8 cellular contexts compared by ENCODE assay signal in the genomic region with DNA sequence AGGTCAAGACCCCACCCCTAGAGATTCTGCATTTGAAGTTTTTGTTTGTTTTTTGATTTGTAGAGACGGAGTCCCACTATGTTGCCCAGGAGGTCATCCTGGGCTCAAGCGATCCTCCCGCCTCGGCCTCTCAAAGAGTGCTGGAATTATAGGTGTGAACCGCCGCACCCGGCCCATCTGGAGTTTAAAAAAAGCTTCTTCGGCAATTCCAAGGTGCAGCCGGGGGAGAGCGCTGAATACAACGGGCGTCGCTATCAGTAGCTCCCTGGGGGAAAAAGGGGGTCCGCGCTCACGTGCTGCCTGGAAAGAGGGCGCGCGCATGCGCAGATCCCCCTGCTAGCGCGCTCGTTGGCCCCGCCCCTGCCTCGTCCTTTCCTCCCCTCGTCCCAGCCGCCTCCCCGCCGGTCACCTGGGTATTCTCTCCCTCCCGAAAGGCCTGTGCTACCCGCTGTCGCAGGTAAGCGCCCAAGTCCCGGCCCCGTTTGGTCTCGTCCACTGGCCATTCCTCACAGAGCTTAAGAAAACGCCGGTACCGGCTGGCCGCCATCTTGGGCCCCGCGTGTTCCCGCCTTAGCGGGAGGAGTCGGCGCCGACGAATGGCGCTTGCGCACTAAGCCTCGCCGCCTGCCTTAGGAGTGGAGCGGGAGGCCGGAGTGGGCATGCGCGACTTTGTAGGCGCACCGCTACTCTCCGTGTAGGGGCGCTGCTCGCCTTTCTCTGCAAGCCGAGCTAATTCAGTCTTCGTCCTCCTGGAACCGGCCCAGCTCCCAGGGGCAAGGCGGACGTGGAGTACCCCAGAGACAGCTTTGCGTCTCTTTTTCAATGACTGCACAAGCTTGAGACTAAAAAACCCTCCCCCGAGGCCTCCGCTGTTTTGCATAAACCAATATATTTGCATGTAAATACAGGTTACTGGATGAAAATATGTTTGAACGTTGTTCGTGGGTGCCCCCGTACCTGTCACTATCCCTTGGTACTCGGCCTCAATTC. TPM values are rescaled to one million over a fixed set of nuclear protein-coding genes. Genes with fewer than 3 reads are reported as not detected.
DNase-seq lines count a peak whose midpoint lies in the region; ATAC-seq and TF ChIP-seq lines count a peak whose summit lies in the region.

UQCC2 (minus strand) TSS at position 561 of the 990 bp plus-strand sequence; CDS start at position 547, 14 bp downstream.

- H3K4me2 ChIP-seq in mammary epithelial cell (ENCODE audit: insufficient read depth, low read depth, low read length) (peak within 1 kb of the TSS; percentile 92), smooth muscle cell (peak within 1 kb of the TSS; percentile 95)

- H3K27ac ChIP-seq in WERI-Rb-1: peak within 1 kb of the TSS; percentile 99
- H3K27ac ChIP-seq in mammary epithelial cell (ENCODE audit: insufficient read depth, low read depth, low read length): peak within 1 kb of the TSS; percentile 91
- peak within 1 kb of the TSS; percentile 86 for H3K27ac ChIP-seq in smooth muscle cell (ENCODE audit: low read depth)

- no peaks in the 10 kb centered on the region for H4K20me1 ChIP-seq in mammary epithelial cell (ENCODE audit: insufficient read depth, low read length)
- H4K20me1 ChIP-seq in smooth muscle cell (ENCODE audit: low read depth): no peaks in the 10 kb centered on the region

- POLR2A ChIA-PET in AG04449 (lab: Yijun Ruan, JAX): interaction anchor here (0.5 to 1.8 kb wide), 9 partner anchors 16 to 316 kb away, joined by 3 to 9 read pairs (median 3); no protein-coding TSS in a partner anchor

- dilution Hi-C loops in mammary epithelial cell (cut with HindIII; ENCODE audit: low sequenced_read_pairs): loop anchor here (10.0 kb wide), 2 partner anchors 53 to 127 kb away; partner anchors contain the start of gene BAK1

- WGBS in mammary epithelial cell (ENCODE audit: low coverage, missing lambda C conversion rate): 3% methylated on average over 37 of the region's 73 CpGs
- 8% methylated on average over 70 of the region's 73 CpGs for WGBS in smooth muscle cell (ENCODE audit: low lambda C conversion rate)

- H3K4me3 ChIP-seq in AG04449 (ENCODE audit: low read depth, low read length) (peak within 1 kb of the TSS; percentile 98), WERI-Rb-1 (ENCODE audit: low read depth, low read length) (peak within 1 kb of the TSS; percentile 78), mammary epithelial cell (replicated peaks in 1 of 3; ENCODE audit: insufficient read depth in 1 of 3, low read depth in 2 of 3, low read length in 3 of 3) (peak within 1 kb of the TSS; percentile 81 to 97 (median 84)), smooth muscle cell (peak within 1 kb of the TSS; percentile 93)

- H2AFZ ChIP-seq in mammary epithelial cell (ENCODE audit: low read depth, low read length) (peak within 1 kb of the TSS; percentile 98), smooth muscle cell (ENCODE audit: low read depth) (peak within 1 kb of the TSS; percentile 99)

- H3K79me2 ChIP-seq in mammary epithelial cell (ENCODE audit: insufficient read depth, low read length) (peaks cover 30% of the 10 kb centered on the region), smooth muscle cell (ENCODE audit: low read depth) (peaks cover 10% of the 10 kb centered on the region)

- H3K9me3 ChIP-seq in WERI-Rb-1 (ENCODE audit: severe bottlenecking) (no peaks in the 10 kb centered on the region), mammary epithelial cell (replicated peaks; ENCODE audit: insufficient read depth, low read length) (no peaks in the 10 kb centered on the region), smooth muscle cell (replicated peaks; ENCODE audit: low read depth) (no peaks in the 10 kb centered on the region)

- H3K36me3 ChIP-seq in WERI-Rb-1 (peaks cover 42% of the 10 kb centered on the region), mammary epithelial cell (ENCODE audit: insufficient read depth, low read length) (peaks cover 6% of the 10 kb centered on the region), smooth muscle cell (ENCODE audit: low read depth) (no peaks in the 10 kb centered on the region)

- BruUV-seq in mammary epithelial cell (replicated peaks; lab: Mats Ljungman, UMichigan): TSS peak; percentile 52

- H3K9ac ChIP-seq in mammary epithelial cell (ENCODE audit: insufficient read depth, low read length): peak within 1 kb of the TSS; percentile 89
- peak within 1 kb of the TSS; percentile 95 for H3K9ac ChIP-seq in smooth muscle cell (ENCODE audit: low read depth)

- H3K4me1 ChIP-seq in mammary epithelial cell (ENCODE audit: insufficient read depth, low read length) (peaks cover 23% of the 10 kb centered on the region), smooth muscle cell (ENCODE audit: low read depth) (peaks cover 6% of the 10 kb centered on the region)

- H3K27me3 ChIP-seq in WERI-Rb-1 (ENCODE audit: insufficient read depth, low read depth, severe bottlenecking): no peaks in the 10 kb centered on the region
- no peaks in the 10 kb centered on the region for H3K27me3 ChIP-seq in mammary epithelial cell (ENCODE audit: insufficient read depth, low read length)
- no peaks in the 10 kb centered on the region for H3K27me3 ChIP-seq in smooth muscle cell (ENCODE audit: low read depth)

- intact Hi-C loops in mammary epithelial cell (cut with micrococcal nuclease): loop anchor here (1.0 to 5.0 kb wide), 3 partner anchors 33 to 251 kb away; no protein-coding TSS in a partner anchor

- peak; percentile 67 for ATAC-seq in GM18873 (IDR thresholded peaks at IDR 0.05; ENCODE audit: low FRiP score, unreplicated experiment)
- peak; percentile 83 for ATAC-seq in HG03139 (IDR thresholded peaks at IDR 0.05; ENCODE audit: unreplicated experiment)

- CTCF ChIA-PET in AG04449 (lab: Yijun Ruan, JAX): interaction anchor here (0.7 to 16.2 kb wide), 40 partner anchors 9 to 484 kb away, joined by 3 to 539 read pairs (median 5); partner anchors contain the start of genes BAK1 and IP6K3
- CTCF ChIA-PET in mammary epithelial cell (lab: Charles Lee; ENCODE audit: low non-redundant PET): interaction anchor here (0.5 to 1.7 kb wide), 17 partner anchors 8 to 1006 kb away, joined by 3 to 25 read pairs (median 5); partner anchors contain the start of gene ITPR3

- DNase-seq in AG04449 (ENCODE audit: low read depth, low spot score) (peak; percentile 60), NCI-H2227 (lab: John Stamatoyannopoulos, UW; ENCODE audit: unreplicated experiment) (peak; percentile 99), WERI-Rb-1 (peak; percentile 100), mammary epithelial cell (peak; percentile 93), iPS-NIHi11 (ENCODE audit: low spot score) (peak; percentile 98), smooth muscle cell (lab: John Stamatoyannopoulos, UW; ENCODE audit: unreplicated experiment) (peak; percentile 97)

- TF ChIP-seq CTCF in AG04449 (IDR thresholded peaks at IDR 0.05; ENCODE audit: insufficient read depth, low read length, missing control alignments): peak; percentile 86
- TF ChIP-seq CTCF in WERI-Rb-1 (IDR thresholded peaks at IDR 0.05; ENCODE audit: low read depth, low read length): peak; percentile 98
- peak; percentile 63 to 88 for TF ChIP-seq CTCF in mammary epithelial cell (conservative IDR thresholded peaks at IDR 0.05 in 1 of 2, IDR thresholded peaks at IDR 0.05 in 1 of 2; ENCODE audit: extremely low read depth in 1 of 2, insufficient read depth in 1 of 2, low read depth in 1 of 2, low read length in 2 of 2)
- TF ChIP-seq CTCF in smooth muscle cell (IDR thresholded peaks at IDR 0.05; ENCODE audit: borderline replicate concordance, insufficient read depth, poor library complexity, severe bottlenecking): peak; percentile 38

- no peaks in the 10 kb centered on the region for H3F3A ChIP-seq in smooth muscle cell (ENCODE audit: low read depth)

- in situ Hi-C loops in mammary epithelial cell (cut with MboI; ENCODE audit: low sequenced_read_pairs in 2 of 2): loop anchor here (5.0 to 10.0 kb wide), 2 partner anchors 51 to 53 kb away; no protein-coding TSS in a partner anchor

RNA-seq across cellular contexts. Expression of gene UQCC2, which starts in this region (rescaled TPM):
- 10 to 100 TPM; 12.3 to 65.2 TPM for total RNA-seq in mammary epithelial cell
- 46.7 TPM for polyA plus RNA-seq in mammary epithelial cell
- 28.2 TPM for polyA minus RNA-seq in mammary epithelial cell
- total RNA-seq in smooth muscle cell: 29.9 and 67.3 TPM in 2 replicates
- polyA plus RNA-seq in smooth muscle cell: 204 and 208 TPM in 2 replicates

Comparison
In these comparisons a context has a peak if more than half of its experiments do, and no peak if none do; other contexts are left out.
1. Peak in every context shown above with its lines: DNase-seq, ATAC-seq, H3K4me3 ChIP-seq and H3K27ac ChIP-seq.
2. CTCF ChIP-seq: peak in every context shown above with its lines; median percentile 98 in WERI-Rb-1; 86 in AG04449; 76 in mammary epithelial cell; 38 in smooth muscle cell.